ENCODE assay signal across 8 cellular contexts in genomic region chr1:180912211-180912800, GRCh38. TPM values are rescaled to one million over a fixed set of nuclear protein-coding genes. Genes with fewer than 3 reads are reported as not detected.
DNase-seq lines count a peak whose midpoint lies in the region; ATAC-seq and TF ChIP-seq lines count a peak whose summit lies in the region.

No MANE protein-coding gene starts in this region.

- H3K36me3 Mint-ChIP-seq in Calu3 (ENCODE audit: insufficient read depth, unreplicated experiment): peaks cover 4% of the 10 kb centered on the region

- no peaks in the 10 kb centered on the region for H3K9me3 ChIP-seq in HUES6 (ENCODE audit: control insufficient read depth, insufficient read depth, low read depth, low read length)
- no peaks in the 10 kb centered on the region for H3K9me3 ChIP-seq in duodenal mucosa (ENCODE audit: control insufficient read depth in 1 of 2, low read length in 2 of 2)
- no peaks in the 10 kb centered on the region for H3K9me3 ChIP-seq in transverse colon

- H3K4me3 Mint-ChIP-seq in Calu3 (ENCODE audit: low read depth, unreplicated experiment): peak overlapping the region; percentile 66

- no TSS peak for BruUV-seq in Calu3 (replicated peaks; lab: Mats Ljungman, UMichigan)

- in situ Hi-C loops in transverse colon (cut with MboI; ENCODE audit: low pct_ligation_motif_present in 1 of 4, low pct_unique_long_range_greater_than_20kb in 1 of 4, low sequenced_read_pairs in 3 of 4): no loop called here

- H3K27me3 Mint-ChIP-seq in Calu3 (ENCODE audit: unreplicated experiment): peaks cover 48% of the 10 kb centered on the region

- H3K36me3 ChIP-seq in HUES6 (ENCODE audit: control insufficient read depth, insufficient read depth, low read length) (no peaks in the 10 kb centered on the region), duodenal mucosa (ENCODE audit: control insufficient read depth in 1 of 2, insufficient read depth in 2 of 2, low read length in 2 of 2) (no peaks in the 10 kb centered on the region), transverse colon (no peaks in the 10 kb centered on the region)

- H3K4me1 ChIP-seq in HUES6 (ENCODE audit: control insufficient read depth, insufficient read depth, low read length): peaks cover 8% of the 10 kb centered on the region
- peaks cover 4 to 10% of the 10 kb centered on the region in 2 donors for H3K4me1 ChIP-seq in duodenal mucosa (ENCODE audit: control insufficient read depth in 1 of 2, insufficient read depth in 2 of 2, low read length in 2 of 2)
- H3K4me1 ChIP-seq in transverse colon: peaks cover 3 to 16% (median 5%) of the 10 kb centered on the region in 4 donors

- ATAC-seq in HG03039 (IDR thresholded peaks at IDR 0.05; ENCODE audit: unreplicated experiment): no peak

- WGBS in transverse colon (ENCODE audit: low coverage in 1 of 2), 2 donors: 0% methylated on average over 58 of the region's 71 CpGs; no CpG with 5 or more reads in 1 of the 2 donors

- H3K27me3 ChIP-seq in HUES6 (ENCODE audit: control insufficient read depth, insufficient read depth, low read length): peaks cover 57% of the 10 kb centered on the region
- peaks cover 12 to 19% of the 10 kb centered on the region in 2 donors for H3K27me3 ChIP-seq in duodenal mucosa (ENCODE audit: control insufficient read depth in 1 of 2, insufficient read depth in 2 of 2, low read length in 2 of 2)
- peaks cover 20% of the 10 kb centered on the region for H3K27me3 ChIP-seq in transverse colon

- intact Hi-C loops in Calu3 (cut with micrococcal nuclease; ENCODE audit: unreplicated experiment): no loop called here
- intact Hi-C loops in transverse colon (cut with DNase I; ENCODE audit: low total_unique reads): no loop called here

- TF ChIP-seq EP300 in transverse colon (IDR thresholded peaks at IDR 0.05; ENCODE audit: low read depth): no peak

- DNase-seq in Calu3 (peak; percentile 13), lung microvascular endothelial cell (ENCODE audit: low read depth in 2 of 2) (peak; percentile 20 to 21), transverse colon (no peak), NCI-H1694 treated with DMSO at 0.1 percent for 48 hours (lab: John Stamatoyannopoulos, UW) (no peak), cerebellar nuclear complex (lab: John Stamatoyannopoulos, UW) (no peak)

- no peak overlapping the region for H3K27ac Mint-ChIP-seq in Calu3 (ENCODE audit: unreplicated experiment)

- peak overlapping the region; percentile 69 for H3K9ac ChIP-seq in HUES6 (ENCODE audit: low read length)
- peak overlapping the region in 1 of 2 donors; percentile 12 for H3K9ac ChIP-seq in duodenal mucosa (ENCODE audit: low read depth in 1 of 2, low read length in 2 of 2)

- CTCF ChIA-PET in Calu3 (lab: Charles Lee): no interaction called here

- no peak for TF ChIP-seq POLR2A in transverse colon (IDR thresholded peaks at IDR 0.05)

- H3K4me3 ChIP-seq in HUES6 (ENCODE audit: low read depth, low read length) (peak overlapping the region; percentile 59), duodenal mucosa (ENCODE audit: low read depth in 1 of 2, low read length in 2 of 2) (peak overlapping the region; percentile 64 to 66), transverse colon (peak overlapping the region; percentile 37 to 68 (median 48))

- H3K9me3 Mint-ChIP-seq in Calu3 (ENCODE audit: low read depth, unreplicated experiment): no peaks in the 10 kb centered on the region

- no peak for TF ChIP-seq CTCF in Calu3 (IDR thresholded peaks at IDR 0.05; ENCODE audit: unreplicated experiment)
- no peak for TF ChIP-seq CTCF in transverse colon (IDR thresholded peaks at IDR 0.05)

- H3K27ac ChIP-seq in HUES6 (ENCODE audit: low read depth, low read length) (no peak overlapping the region), duodenal mucosa (ENCODE audit: low read depth, low read length) (peak overlapping the region; percentile 78), transverse colon (peak overlapping the region; percentile 89 to 90 (median 90))

- peaks cover 17% of the 10 kb centered on the region for H3K4me1 Mint-ChIP-seq in Calu3 (ENCODE audit: low read depth, unreplicated experiment)

RNA-seq across cellular contexts. Expression of gene KIAA1614, which starts 0.4 kb away (rescaled TPM):
- total RNA-seq in Calu3 (2022) (0.19 and 0.27 TPM in 2 replicates), lung microvascular endothelial cell (1.5 and 3.6 TPM in 2 replicates), transverse colon (1 to 10 TPM; 2.3 to 9.4 (median 2.8) TPM)

Comparison
In these comparisons a context has a peak if more than half of its experiments do, and no peak if none do; other contexts are left out.
1. DNase-seq: peak in Calu3 (single experiment) and lung microvascular endothelial cell (2 of 2); none in transverse colon (single experiment), NCI-H1694 treated with DMSO at 0.1 percent for 48 hours (single experiment) and cerebellar nuclear complex (0 of 2).
2. Peak in every context shown above with its lines, with median percentiles within 50 percentile points of each other: H3K4me3 ChIP-seq.